Comparison of ENCODE assay signal across 10 cellular contexts in genomic region chr3:187770224-187770623, GRCh38. TPM values are rescaled to one million over a fixed set of nuclear protein-coding genes. Genes with fewer than 3 reads are reported as not detected.
DNase-seq lines count a peak whose midpoint lies in the region; ATAC-seq and TF ChIP-seq lines count a peak whose summit lies in the region.
"Had no signal": no experiment of that assay in that cellular context is flagged by ENCODE, and none has a peak within 500 bp of the region (broad histone marks: within the 10 kb centered on the region; RNA-seq: fewer than 3 reads in every experiment).

No MANE protein-coding gene starts in this region.

- H3K4me3 Mint-ChIP-seq in CD8-positive, alpha-beta T cell: no peak overlapping the region
- no peak overlapping the region for H3K4me3 Mint-ChIP-seq in activated CD4-positive, alpha-beta T cell treated with anti-CD3 and anti-CD28 coated beads, Interleukin-2, amount 10 ng/mL, durations not matched to agents 7 days and 5 days
- no peak overlapping the region for H3K4me3 Mint-ChIP-seq in nephron progenitor cell

- no peak overlapping the region for H3K4me3 ChIP-seq in CD8-positive, alpha-beta T cell (ENCODE audit: low read depth, low read length)
- H3K4me3 ChIP-seq in left lung: no peak overlapping the region

- H3K4me1 ChIP-seq in CD8-positive, alpha-beta T cell (ENCODE audit: insufficient read depth, low read length): peaks cover 10% of the 10 kb centered on the region
- peaks cover 0 to 16% of the 10 kb centered on the region in 2 donors for H3K4me1 ChIP-seq in left lung

- H3K9me3 ChIP-seq in CD8-positive, alpha-beta T cell (ENCODE audit: low read length): no peaks in the 10 kb centered on the region
- H3K9me3 ChIP-seq in left lung: no peaks in the 10 kb centered on the region

- CTCF ChIA-PET in CD8-positive, alpha-beta T cell (lab: Charles Lee): no interaction called here
- CTCF ChIA-PET in activated CD4-positive, alpha-beta T cell treated with anti-CD3 and anti-CD28 coated beads, Interleukin-2, amount 10 ng/mL, durations not matched to agents 7 days and 5 days (lab: Charles Lee): interaction anchor here (1.5 kb wide), 1 partner anchor 136 kb away, joined by 3 read pairs; no protein-coding TSS in a partner anchor

- H3K27me3 Mint-ChIP-seq in CD8-positive, alpha-beta T cell (ENCODE audit: low read depth): no peaks in the 10 kb centered on the region
- no peaks in the 10 kb centered on the region for H3K27me3 Mint-ChIP-seq in activated CD4-positive, alpha-beta T cell treated with anti-CD3 and anti-CD28 coated beads, Interleukin-2, amount 10 ng/mL, durations not matched to agents 7 days and 5 days
- H3K27me3 Mint-ChIP-seq in nephron progenitor cell (ENCODE audit: low read depth, poor library complexity): no peaks in the 10 kb centered on the region

- H3K4me1 Mint-ChIP-seq in CD8-positive, alpha-beta T cell (ENCODE audit: low read depth): peaks cover 12% of the 10 kb centered on the region
- peaks cover 48% of the 10 kb centered on the region for H3K4me1 Mint-ChIP-seq in activated CD4-positive, alpha-beta T cell treated with anti-CD3 and anti-CD28 coated beads, Interleukin-2, amount 10 ng/mL, durations not matched to agents 7 days and 5 days
- no peaks in the 10 kb centered on the region for H3K4me1 Mint-ChIP-seq in nephron progenitor cell

- POLR2A ChIA-PET in CD8-positive, alpha-beta T cell (lab: Charles Lee): interaction anchor here (0.6 kb wide), 1 partner anchor 10 kb away, joined by 3 read pairs; no protein-coding TSS in a partner anchor
- POLR2A ChIA-PET in activated CD4-positive, alpha-beta T cell treated with anti-CD3 and anti-CD28 coated beads, Interleukin-2, amount 10 ng/mL, durations not matched to agents 7 days and 5 days (lab: Charles Lee): interaction anchor here (0.7 kb wide), 1 partner anchor 312 kb away, joined by 3 read pairs; no protein-coding TSS in a partner anchor

- no peak overlapping the region for H3K27ac ChIP-seq in CD8-positive, alpha-beta T cell (ENCODE audit: low read depth, low read length)
- no peak overlapping the region for H3K27ac ChIP-seq in left lung

- no peaks in the 10 kb centered on the region for H3K36me3 Mint-ChIP-seq in CD8-positive, alpha-beta T cell
- peaks cover 16% of the 10 kb centered on the region for H3K36me3 Mint-ChIP-seq in activated CD4-positive, alpha-beta T cell treated with anti-CD3 and anti-CD28 coated beads, Interleukin-2, amount 10 ng/mL, durations not matched to agents 7 days and 5 days (ENCODE audit: low read depth)
- H3K36me3 Mint-ChIP-seq in nephron progenitor cell (ENCODE audit: low read depth): no peaks in the 10 kb centered on the region

- H3K27me3 ChIP-seq in CD8-positive, alpha-beta T cell (ENCODE audit: insufficient read depth, low read length): no peaks in the 10 kb centered on the region
- no peaks in the 10 kb centered on the region for H3K27me3 ChIP-seq in left lung

- TF ChIP-seq CTCF in CD8-positive, alpha-beta T cell (IDR thresholded peaks at IDR 0.05): no peak
- TF ChIP-seq CTCF in left lung (IDR thresholded peaks at IDR 0.05) (no peak), nephron progenitor cell (IDR thresholded peaks at IDR 0.05) (no peak)

- intact Hi-C loops in CD8-positive, alpha-beta T cell (cut with DNase I, micrococcal nuclease): no loop called here
- intact Hi-C loops in left lung (cut with DNase I): no loop called here

- DNase-seq in CD8-positive, alpha-beta T cell: no peak
- DNase-seq in activated CD4-positive, alpha-beta T cell treated with anti-CD3 and anti-CD28 coated beads, Interleukin-2, amount 10 ng/mL, durations not matched to agents 7 days and 5 days: no peak
- no peak for DNase-seq in left lung
- DNase-seq in COLO829 (ENCODE audit: low spot score): no peak
- DNase-seq in nephron progenitor cell: no peak
- DNase-seq in ecto neural progenitor cell (ENCODE audit: low spot score): no peak
- DNase-seq: DND-41; effector CD8-positive, alpha-beta T cell had no signal

- ATAC-seq in CD8-positive, alpha-beta T cell: peak; percentile 56
- ATAC-seq in GM19035 (IDR thresholded peaks at IDR 0.05; ENCODE audit: unreplicated experiment) (peak; percentile 48), HG03095 (IDR thresholded peaks at IDR 0.05; ENCODE audit: unreplicated experiment) (peak; percentile 47), left lung (no peak)

- H3K27ac Mint-ChIP-seq in CD8-positive, alpha-beta T cell: peak overlapping the region; percentile 1
- peak overlapping the region; percentile 9 for H3K27ac Mint-ChIP-seq in activated CD4-positive, alpha-beta T cell treated with anti-CD3 and anti-CD28 coated beads, Interleukin-2, amount 10 ng/mL, durations not matched to agents 7 days and 5 days
- H3K27ac Mint-ChIP-seq in nephron progenitor cell: no peak overlapping the region

- no peaks in the 10 kb centered on the region for H3K9me3 Mint-ChIP-seq in CD8-positive, alpha-beta T cell
- H3K9me3 Mint-ChIP-seq in activated CD4-positive, alpha-beta T cell treated with anti-CD3 and anti-CD28 coated beads, Interleukin-2, amount 10 ng/mL, durations not matched to agents 7 days and 5 days: peaks cover 24% of the 10 kb centered on the region
- no peaks in the 10 kb centered on the region for H3K9me3 Mint-ChIP-seq in nephron progenitor cell

- H3K36me3 ChIP-seq in CD8-positive, alpha-beta T cell (ENCODE audit: insufficient read depth, low read length): no peaks in the 10 kb centered on the region
- no peaks in the 10 kb centered on the region for H3K36me3 ChIP-seq in left lung

RNA-seq across cellular contexts. Expression of gene BCL6, which starts 25.0 kb away (rescaled TPM):
- total RNA-seq in CD8-positive, alpha-beta T cell: 10 to 100 TPM; 89.2 to 93.1 TPM
- 10 to 100 TPM; 12.0 to 12.7 TPM for total RNA-seq in activated CD4-positive, alpha-beta T cell treated with anti-CD3 and anti-CD28 coated beads, Interleukin-2, amount 10 ng/mL, durations not matched to agents 7 days and 5 days
- total RNA-seq in left lung: 100 to 1,000 TPM in 1 of 2 donors, 10 to 100 TPM in 1; 79.9 to 160 TPM

Comparison
In these comparisons a context has a peak if more than half of its experiments do, and no peak if none do; other contexts are left out.
1. RNA of gene BCL6, which starts 25.0 kb away (total RNA-seq): 79.9 to 160 TPM in left lung and 89.2 to 93.1 TPM in CD8-positive, alpha-beta T cell; 12.0 to 12.7 TPM in activated CD4-positive, alpha-beta T cell treated with anti-CD3 and anti-CD28 coated beads, Interleukin-2, amount 10 ng/mL, durations not matched to agents 7 days and 5 days; every median in the first group is over 4 times any median in the second.